1 cellular context compared by ENCODE assay signal in the genomic region with DNA sequence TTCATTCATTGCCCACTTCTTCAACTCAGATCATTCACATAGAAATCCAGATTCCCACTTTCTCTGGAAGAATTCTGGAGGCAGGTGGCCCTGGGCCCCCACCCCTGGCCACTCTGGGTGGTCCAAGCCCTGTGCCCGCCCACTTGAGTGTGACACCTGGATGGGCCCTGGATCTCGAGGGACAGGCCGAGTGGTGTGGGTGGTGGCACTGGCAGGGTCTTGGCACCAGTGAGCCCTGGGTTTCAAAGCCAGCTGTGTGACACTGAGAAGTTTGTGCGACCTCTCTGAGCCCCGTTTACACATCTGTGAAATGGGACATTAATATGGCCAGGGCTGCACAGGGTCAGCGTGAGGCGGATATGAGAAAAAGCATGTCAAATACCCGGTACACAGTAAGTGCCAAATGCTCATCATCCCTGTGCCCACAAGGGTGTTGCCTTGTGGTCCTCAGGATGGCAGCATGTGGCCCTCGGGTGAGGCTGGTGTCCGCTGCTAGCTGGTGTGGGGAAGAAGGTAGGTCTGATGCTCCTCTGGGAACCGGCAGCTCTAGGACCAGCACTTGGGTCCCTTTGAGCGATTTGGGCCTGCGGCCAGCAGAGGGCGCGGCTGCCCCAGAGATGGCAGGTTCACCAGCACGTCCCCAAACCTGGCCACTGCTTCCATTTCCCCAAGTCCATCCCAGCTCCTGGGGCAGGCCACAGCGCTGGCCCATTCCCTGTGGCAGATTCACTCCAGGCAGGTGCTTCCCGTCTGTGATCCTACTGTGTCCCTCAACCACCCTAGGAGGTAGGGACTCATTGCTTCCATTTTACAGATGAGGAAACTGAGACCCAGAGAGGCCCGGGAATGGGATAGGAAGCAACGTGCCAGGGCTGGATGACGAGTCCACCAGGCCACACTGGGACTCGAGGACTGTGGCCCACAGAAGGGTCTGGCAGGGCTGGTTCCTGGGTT.
A peak's percentile ranks its signal among the peaks of the same experiment; 100 is the strongest.
TF ChIP-seq lines count a peak whose summit lies in the region.

No MANE protein-coding gene starts in this region.

TF ChIP-seq in HepG2, 621 proteins besides CTCF, POLR2A, EP300 and RAD21 (continues in another document):
- no peak for TF ChIP-seq GTF2F1 (IDR thresholded peaks at IDR 0.05; ENCODE audit: low read length)
- TF ChIP-seq KDM2A (CRISPR knock-in tag; IDR thresholded peaks at IDR 0.05; ENCODE audit: borderline replicate concordance, low read depth), result peak; percentile 17; the same call in 1 of the 2 replicates
- TF ChIP-seq, protein P1, sequence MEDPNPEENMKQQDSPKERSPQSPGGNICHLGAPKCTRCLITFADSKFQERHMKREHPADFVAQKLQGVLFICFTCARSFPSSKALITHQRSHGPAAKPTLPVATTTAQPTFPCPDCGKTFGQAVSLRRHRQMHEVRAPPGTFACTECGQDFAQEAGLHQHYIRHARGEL (CRISPR knock-in tag; IDR thresholded peaks at IDR 0.05), result peak; percentile 34; the same call in 1 of the 2 replicates
- TF ChIP-seq ZNF451 (CRISPR knock-in tag; IDR thresholded peaks at IDR 0.05), result 0 out of 2 replicates have a peak, but pooled peaks have one; percentile 48
- TF ChIP-seq CC2D1A (CRISPR knock-in tag; IDR thresholded peaks at IDR 0.05), result no peak
- TF ChIP-seq TBX2 (CRISPR knock-in tag; IDR thresholded peaks at IDR 0.05; ENCODE audit: borderline replicate concordance), result peak; percentile 21; the same call in 1 of the 2 replicates
- 0 out of 2 replicates have a peak, but pooled peaks have one; percentile 12 for TF ChIP-seq ZNF326 (CRISPR knock-in tag; IDR thresholded peaks at IDR 0.05; ENCODE audit: borderline replicate concordance)
- TF ChIP-seq ZNF143 (CRISPR knock-in tag; IDR thresholded peaks at IDR 0.05), result 0 out of 2 replicates have a peak, but pooled peaks have one; percentile 11
- peak; percentile 66; the same call in 1 of the 2 replicates for TF ChIP-seq NRL (CRISPR knock-in tag; IDR thresholded peaks at IDR 0.05; ENCODE audit: borderline replicate concordance)
- TF ChIP-seq ZNF616 (CRISPR knock-in tag; IDR thresholded peaks at IDR 0.05; ENCODE audit: low read depth), result 0 out of 2 replicates have a peak, but pooled peaks have one; percentile 54
- TF ChIP-seq ZNF841 (CRISPR knock-in tag; IDR thresholded peaks at IDR 0.05; ENCODE audit: borderline replicate concordance), result no peak
- TF ChIP-seq TEAD2 (CRISPR knock-in tag; IDR thresholded peaks at IDR 0.05), result no peak
- no peak for TF ChIP-seq ZFP37 (CRISPR knock-in tag; IDR thresholded peaks at IDR 0.05; ENCODE audit: borderline replicate concordance)
- TF ChIP-seq, protein P2, sequence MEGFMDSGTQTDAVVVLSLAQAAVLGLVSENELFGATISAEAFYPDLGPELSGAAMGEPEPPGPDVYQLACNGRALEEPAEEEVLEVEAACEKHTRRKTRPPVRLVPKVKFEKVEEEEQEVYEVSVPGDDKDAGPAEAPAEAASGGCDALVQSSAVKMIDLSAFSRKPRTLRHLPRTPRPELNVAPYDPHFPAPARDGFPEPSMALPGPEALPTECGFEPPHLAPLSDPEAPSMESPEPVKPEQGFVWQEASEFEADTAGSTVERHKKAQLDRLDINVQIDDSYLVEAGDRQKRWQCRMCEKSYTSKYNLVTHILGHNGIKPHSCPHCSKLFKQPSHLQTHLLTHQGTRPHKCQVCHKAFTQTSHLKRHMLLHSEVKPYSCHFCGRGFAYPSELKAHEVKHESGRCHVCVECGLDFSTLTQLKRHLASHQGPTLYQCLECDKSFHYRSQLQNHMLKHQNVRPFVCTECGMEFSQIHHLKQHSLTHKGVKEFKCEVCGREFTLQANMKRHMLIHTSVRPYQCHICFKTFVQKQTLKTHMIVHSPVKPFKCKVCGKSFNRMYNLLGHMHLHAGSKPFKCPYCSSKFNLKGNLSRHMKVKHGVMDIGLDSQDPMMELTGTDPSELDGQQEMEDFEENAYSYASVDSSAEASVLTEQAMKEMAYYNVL (CRISPR knock-in tag; IDR thresholded peaks at IDR 0.05; ENCODE audit: borderline replicate concordance), result 0 out of 2 replicates have a peak, but pooled peaks have one; percentile 52
- TF ChIP-seq, protein P3, sequence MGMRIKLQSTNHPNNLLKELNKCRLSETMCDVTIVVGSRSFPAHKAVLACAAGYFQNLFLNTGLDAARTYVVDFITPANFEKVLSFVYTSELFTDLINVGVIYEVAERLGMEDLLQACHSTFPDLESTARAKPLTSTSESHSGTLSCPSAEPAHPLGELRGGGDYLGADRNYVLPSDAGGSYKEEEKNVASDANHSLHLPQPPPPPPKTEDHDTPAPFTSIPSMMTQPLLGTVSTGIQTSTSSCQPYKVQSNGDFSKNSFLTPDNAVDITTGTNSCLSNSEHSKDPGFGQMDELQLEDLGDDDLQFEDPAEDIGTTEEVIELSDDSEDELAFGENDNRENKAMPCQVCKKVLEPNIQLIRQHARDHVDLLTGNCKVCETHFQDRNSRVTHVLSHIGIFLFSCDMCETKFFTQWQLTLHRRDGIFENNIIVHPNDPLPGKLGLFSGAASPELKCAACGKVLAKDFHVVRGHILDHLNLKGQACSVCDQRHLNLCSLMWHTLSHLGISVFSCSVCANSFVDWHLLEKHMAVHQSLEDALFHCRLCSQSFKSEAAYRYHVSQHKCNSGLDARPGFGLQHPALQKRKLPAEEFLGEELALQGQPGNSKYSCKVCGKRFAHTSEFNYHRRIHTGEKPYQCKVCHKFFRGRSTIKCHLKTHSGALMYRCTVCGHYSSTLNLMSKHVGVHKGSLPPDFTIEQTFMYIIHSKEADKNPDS (CRISPR knock-in tag; IDR thresholded peaks at IDR 0.05), result no peak
- peak; percentile 73 for TF ChIP-seq RBM22 (optimal IDR thresholded peaks at IDR 0.05; ENCODE audit: low read length)
- TF ChIP-seq U2AF2 (IDR thresholded peaks at IDR 0.05; ENCODE audit: low read depth, low read length), result no peak
- TF ChIP-seq SMC3 (IDR thresholded peaks at IDR 0.05; ENCODE audit: low read length), result peak; percentile 53; the same call in 1 of the 2 replicates
- TF ChIP-seq TP53 (CRISPR knock-in tag; conservative IDR thresholded peaks at IDR 0.05), result no peak
- TF ChIP-seq, protein P4, sequence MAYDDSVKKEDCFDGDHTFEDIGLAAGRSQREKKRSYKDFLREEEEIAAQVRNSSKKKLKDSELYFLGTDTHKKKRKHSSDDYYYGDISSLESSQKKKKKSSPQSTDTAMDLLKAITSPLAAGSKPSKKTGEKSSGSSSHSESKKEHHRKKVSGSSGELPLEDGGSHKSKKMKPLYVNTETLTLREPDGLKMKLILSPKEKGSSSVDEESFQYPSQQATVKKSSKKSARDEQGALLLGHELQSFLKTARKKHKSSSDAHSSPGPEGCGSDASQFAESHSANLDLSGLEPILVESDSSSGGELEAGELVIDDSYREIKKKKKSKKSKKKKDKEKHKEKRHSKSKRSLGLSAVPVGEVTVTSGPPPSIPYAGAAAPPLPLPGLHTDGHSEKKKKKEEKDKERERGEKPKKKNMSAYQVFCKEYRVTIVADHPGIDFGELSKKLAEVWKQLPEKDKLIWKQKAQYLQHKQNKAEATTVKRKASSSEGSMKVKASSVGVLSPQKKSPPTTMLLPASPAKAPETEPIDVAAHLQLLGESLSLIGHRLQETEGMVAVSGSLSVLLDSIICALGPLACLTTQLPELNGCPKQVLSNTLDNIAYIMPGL (CRISPR knock-in tag; IDR thresholded peaks at IDR 0.05; ENCODE audit: borderline replicate concordance in 1 of 2, low read depth in 1 of 2), result 0 out of 4 replicates have a peak, but pooled peaks of 1 of the 2 experiments have one; percentile 52
- TF ChIP-seq PLRG1 (conservative IDR thresholded peaks at IDR 0.05), result no peak
- no peak for TF ChIP-seq CEBPG (CRISPR knock-in tag; IDR thresholded peaks at IDR 0.05)
- no peak for TF ChIP-seq ZNF343 (CRISPR knock-in tag; IDR thresholded peaks at IDR 0.05)
- TF ChIP-seq KLF6 (CRISPR knock-in tag; IDR thresholded peaks at IDR 0.05), result no peak
- no peak for TF ChIP-seq ZMYM4 (CRISPR knock-in tag; IDR thresholded peaks at IDR 0.05)
- TF ChIP-seq ZNF10 (CRISPR knock-in tag; IDR thresholded peaks at IDR 0.05; ENCODE audit: borderline replicate concordance, low read depth), result 0 out of 2 replicates have a peak, but pooled peaks have one; percentile 38
- peak; percentile 24; the same call in 1 of the 2 replicates for TF ChIP-seq NFKB2 (CRISPR knock-in tag; IDR thresholded peaks at IDR 0.05; ENCODE audit: borderline replicate concordance)
- TF ChIP-seq, protein P5, sequence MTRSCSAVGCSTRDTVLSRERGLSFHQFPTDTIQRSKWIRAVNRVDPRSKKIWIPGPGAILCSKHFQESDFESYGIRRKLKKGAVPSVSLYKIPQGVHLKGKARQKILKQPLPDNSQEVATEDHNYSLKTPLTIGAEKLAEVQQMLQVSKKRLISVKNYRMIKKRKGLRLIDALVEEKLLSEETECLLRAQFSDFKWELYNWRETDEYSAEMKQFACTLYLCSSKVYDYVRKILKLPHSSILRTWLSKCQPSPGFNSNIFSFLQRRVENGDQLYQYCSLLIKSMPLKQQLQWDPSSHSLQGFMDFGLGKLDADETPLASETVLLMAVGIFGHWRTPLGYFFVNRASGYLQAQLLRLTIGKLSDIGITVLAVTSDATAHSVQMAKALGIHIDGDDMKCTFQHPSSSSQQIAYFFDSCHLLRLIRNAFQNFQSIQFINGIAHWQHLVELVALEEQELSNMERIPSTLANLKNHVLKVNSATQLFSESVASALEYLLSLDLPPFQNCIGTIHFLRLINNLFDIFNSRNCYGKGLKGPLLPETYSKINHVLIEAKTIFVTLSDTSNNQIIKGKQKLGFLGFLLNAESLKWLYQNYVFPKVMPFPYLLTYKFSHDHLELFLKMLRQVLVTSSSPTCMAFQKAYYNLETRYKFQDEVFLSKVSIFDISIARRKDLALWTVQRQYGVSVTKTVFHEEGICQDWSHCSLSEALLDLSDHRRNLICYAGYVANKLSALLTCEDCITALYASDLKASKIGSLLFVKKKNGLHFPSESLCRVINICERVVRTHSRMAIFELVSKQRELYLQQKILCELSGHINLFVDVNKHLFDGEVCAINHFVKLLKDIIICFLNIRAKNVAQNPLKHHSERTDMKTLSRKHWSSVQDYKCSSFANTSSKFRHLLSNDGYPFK (CRISPR knock-in tag; IDR thresholded peaks at IDR 0.05; ENCODE audit: borderline replicate concordance), result 0 out of 2 replicates have a peak, but pooled peaks have one; percentile 28
- no peak for TF ChIP-seq PCBP2 (optimal IDR thresholded peaks at IDR 0.05; ENCODE audit: low read depth, low read length, poor library complexity, severe bottlenecking)
- TF ChIP-seq, protein P6, sequence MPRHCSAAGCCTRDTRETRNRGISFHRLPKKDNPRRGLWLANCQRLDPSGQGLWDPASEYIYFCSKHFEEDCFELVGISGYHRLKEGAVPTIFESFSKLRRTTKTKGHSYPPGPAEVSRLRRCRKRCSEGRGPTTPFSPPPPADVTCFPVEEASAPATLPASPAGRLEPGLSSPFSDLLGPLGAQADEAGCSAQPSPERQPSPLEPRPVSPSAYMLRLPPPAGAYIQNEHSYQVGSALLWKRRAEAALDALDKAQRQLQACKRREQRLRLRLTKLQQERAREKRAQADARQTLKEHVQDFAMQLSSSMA (CRISPR knock-in tag; IDR thresholded peaks at IDR 0.05), result 0 out of 2 replicates have a peak, but pooled peaks have one; percentile 27
- no peak for TF ChIP-seq YEATS2 (CRISPR knock-in tag; IDR thresholded peaks at IDR 0.05; ENCODE audit: borderline replicate concordance)
- TF ChIP-seq, protein P7, sequence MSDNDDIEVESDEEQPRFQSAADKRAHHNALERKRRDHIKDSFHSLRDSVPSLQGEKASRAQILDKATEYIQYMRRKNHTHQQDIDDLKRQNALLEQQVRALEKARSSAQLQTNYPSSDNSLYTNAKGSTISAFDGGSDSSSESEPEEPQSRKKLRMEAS (IDR thresholded peaks at IDR 0.05), result peak; percentile 47; the same call in 1 of the 2 replicates
- TF ChIP-seq ZNF720 (CRISPR knock-in tag; IDR thresholded peaks at IDR 0.05), result no peak
- TF ChIP-seq ZMAT3 (CRISPR knock-in tag; conservative IDR thresholded peaks at IDR 0.05), result no peak
- TF ChIP-seq, protein P8, sequence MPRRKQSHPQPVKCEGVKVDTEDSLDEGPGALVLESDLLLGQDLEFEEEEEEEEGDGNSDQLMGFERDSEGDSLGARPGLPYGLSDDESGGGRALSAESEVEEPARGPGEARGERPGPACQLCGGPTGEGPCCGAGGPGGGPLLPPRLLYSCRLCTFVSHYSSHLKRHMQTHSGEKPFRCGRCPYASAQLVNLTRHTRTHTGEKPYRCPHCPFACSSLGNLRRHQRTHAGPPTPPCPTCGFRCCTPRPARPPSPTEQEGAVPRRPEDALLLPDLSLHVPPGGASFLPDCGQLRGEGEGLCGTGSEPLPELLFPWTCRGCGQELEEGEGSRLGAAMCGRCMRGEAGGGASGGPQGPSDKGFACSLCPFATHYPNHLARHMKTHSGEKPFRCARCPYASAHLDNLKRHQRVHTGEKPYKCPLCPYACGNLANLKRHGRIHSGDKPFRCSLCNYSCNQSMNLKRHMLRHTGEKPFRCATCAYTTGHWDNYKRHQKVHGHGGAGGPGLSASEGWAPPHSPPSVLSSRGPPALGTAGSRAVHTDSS (CRISPR knock-in tag; conservative IDR thresholded peaks at IDR 0.05), result no peak
- no peak for TF ChIP-seq POLR2AphosphoS2 (IDR thresholded peaks at IDR 0.05; ENCODE audit: low read depth, low read length)
- 0 out of 2 replicates have a peak, but pooled peaks have one; percentile 51 for TF ChIP-seq SP4 (CRISPR knock-in tag; IDR thresholded peaks at IDR 0.05)
- TF ChIP-seq, protein P9, sequence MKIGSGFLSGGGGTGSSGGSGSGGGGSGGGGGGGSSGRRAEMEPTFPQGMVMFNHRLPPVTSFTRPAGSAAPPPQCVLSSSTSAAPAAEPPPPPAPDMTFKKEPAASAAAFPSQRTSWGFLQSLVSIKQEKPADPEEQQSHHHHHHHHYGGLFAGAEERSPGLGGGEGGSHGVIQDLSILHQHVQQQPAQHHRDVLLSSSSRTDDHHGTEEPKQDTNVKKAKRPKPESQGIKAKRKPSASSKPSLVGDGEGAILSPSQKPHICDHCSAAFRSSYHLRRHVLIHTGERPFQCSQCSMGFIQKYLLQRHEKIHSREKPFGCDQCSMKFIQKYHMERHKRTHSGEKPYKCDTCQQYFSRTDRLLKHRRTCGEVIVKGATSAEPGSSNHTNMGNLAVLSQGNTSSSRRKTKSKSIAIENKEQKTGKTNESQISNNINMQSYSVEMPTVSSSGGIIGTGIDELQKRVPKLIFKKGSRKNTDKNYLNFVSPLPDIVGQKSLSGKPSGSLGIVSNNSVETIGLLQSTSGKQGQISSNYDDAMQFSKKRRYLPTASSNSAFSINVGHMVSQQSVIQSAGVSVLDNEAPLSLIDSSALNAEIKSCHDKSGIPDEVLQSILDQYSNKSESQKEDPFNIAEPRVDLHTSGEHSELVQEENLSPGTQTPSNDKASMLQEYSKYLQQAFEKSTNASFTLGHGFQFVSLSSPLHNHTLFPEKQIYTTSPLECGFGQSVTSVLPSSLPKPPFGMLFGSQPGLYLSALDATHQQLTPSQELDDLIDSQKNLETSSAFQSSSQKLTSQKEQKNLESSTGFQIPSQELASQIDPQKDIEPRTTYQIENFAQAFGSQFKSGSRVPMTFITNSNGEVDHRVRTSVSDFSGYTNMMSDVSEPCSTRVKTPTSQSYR (CRISPR knock-in tag; IDR thresholded peaks at IDR 0.05; ENCODE audit: borderline replicate concordance), result no peak
- peak; percentile 96 for TF ChIP-seq ZNF768 (CRISPR knock-in tag; IDR thresholded peaks at IDR 0.05)
- TF ChIP-seq, protein P10, sequence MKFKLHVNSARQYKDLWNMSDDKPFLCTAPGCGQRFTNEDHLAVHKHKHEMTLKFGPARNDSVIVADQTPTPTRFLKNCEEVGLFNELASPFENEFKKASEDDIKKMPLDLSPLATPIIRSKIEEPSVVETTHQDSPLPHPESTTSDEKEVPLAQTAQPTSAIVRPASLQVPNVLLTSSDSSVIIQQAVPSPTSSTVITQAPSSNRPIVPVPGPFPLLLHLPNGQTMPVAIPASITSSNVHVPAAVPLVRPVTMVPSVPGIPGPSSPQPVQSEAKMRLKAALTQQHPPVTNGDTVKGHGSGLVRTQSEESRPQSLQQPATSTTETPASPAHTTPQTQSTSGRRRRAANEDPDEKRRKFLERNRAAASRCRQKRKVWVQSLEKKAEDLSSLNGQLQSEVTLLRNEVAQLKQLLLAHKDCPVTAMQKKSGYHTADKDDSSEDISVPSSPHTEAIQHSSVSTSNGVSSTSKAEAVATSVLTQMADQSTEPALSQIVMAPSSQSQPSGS (CRISPR knock-in tag; IDR thresholded peaks at IDR 0.05), result no peak
- TF ChIP-seq SIN3A (IDR thresholded peaks at IDR 0.05; ENCODE audit: borderline replicate concordance, low read depth, low read length), result no peak
- no peak for TF ChIP-seq ZBTB7B (CRISPR knock-in tag; IDR thresholded peaks at IDR 0.05)
